ENCODE assay signal across 24 cellular contexts in the genomic region with DNA sequence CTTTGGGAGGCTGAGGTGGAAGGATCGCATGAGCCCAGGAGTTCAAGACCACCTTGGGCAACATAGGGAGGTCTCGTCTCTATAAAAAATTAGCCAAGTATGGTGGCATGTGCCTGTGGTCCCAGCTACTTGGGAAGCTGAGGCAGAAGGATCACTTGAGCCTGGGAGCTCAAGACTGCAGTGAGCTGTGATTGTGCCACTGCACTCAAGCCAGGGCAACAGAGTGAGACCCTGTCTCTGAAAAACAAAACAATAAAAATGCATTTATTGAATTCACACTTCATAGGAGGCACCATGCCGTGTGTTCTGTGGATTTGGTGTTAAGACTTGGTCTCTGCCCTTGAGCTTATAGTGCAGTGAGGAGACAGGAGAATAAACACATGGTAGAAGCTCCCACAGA. TPM values are rescaled to one million over a fixed set of nuclear protein-coding genes. Genes with fewer than 3 reads are reported as not detected.
"Had no signal": no experiment of that assay in that cellular context is flagged by ENCODE, and none has a peak within 500 bp of the region (broad histone marks: within the 10 kb centered on the region; RNA-seq: fewer than 3 reads in every experiment).

No MANE protein-coding gene starts in this region.

- DNase-seq: activated naive CD4-positive, alpha-beta T cell treated with Interleukin-2 at 50 U/mL for 16 hours; activated naive CD8-positive, alpha-beta T cell treated with anti-CD3 and anti-CD28 coated beads for 36 hours; activated T-cell treated with anti-CD3 and anti-CD28 coated beads, Interleukin-2, amount 50 U/mL, for 24 hours; cerebellar nuclear complex; endodermal cell; immature natural killer cell; left ventricle myocardium superior; mammary epithelial cell; midbrain; natural killer cell; ovary; psoas muscle; stimulated activated CD4-positive, alpha-beta T cell treated with anti-CD3 and anti-CD28 coated beads, Interleukin-12 subunit alpha, Interleukin-12 subunit beta, amount 100 ng/mL, for 4 hours; T-cell; transverse colon; uterus; WERI-Rb-1 had no signal

- H3K4me3 Mint-ChIP-seq: endodermal cell; stimulated activated memory B cell treated with anti-CD40 and anti-IgM and Interleukin-4, amounts not matched to agents 10 μg/mL and 1 μg/mL and 100 μg/mL, for 72 hours had no signal

- H3K27ac ChIP-seq: coronary artery, epithelial cell of prostate, neutrophil, ovary, psoas muscle, right atrium auricular region, transverse colon, uterus had no signal

- H3K27me3 ChIP-seq: ovary, right atrium auricular region had no signal

- H3K27ac Mint-ChIP-seq: activated naive CD8-positive, alpha-beta T cell treated with anti-CD3 and anti-CD28 coated beads for 36 hours; activated T-cell treated with anti-CD3 and anti-CD28 coated beads, Interleukin-2, amount 50 U/mL, for 24 hours; activated T-helper 2 cell treated with anti-CD3 and anti-CD28 coated beads, Interferon-gamma antibody, Interleukin-2, Interleukin-4, amounts not matched to agents 10 μg/mL and 5 μg/mL and 100 μg/mL, durations not matched to agents 14 hours and 24 hours and 36 hours; endodermal cell; immature natural killer cell; natural killer cell; stimulated activated memory B cell treated with anti-CD40 and anti-IgM and Interleukin-4, amounts not matched to agents 10 μg/mL and 1 μg/mL and 100 μg/mL, for 72 hours; T-cell; T-helper 2 cell treated with Interferon-gamma antibody and Interleukin-4, amounts not matched to agents 5 μg/mL and 100 μg/mL, for 36 hours had no signal

- H3K9me3 ChIP-seq: neutrophil, ovary, psoas muscle, right atrium auricular region, transverse colon, uterus had no signal

- H3K36me3 ChIP-seq: neutrophil, ovary, right atrium auricular region, transverse colon, uterus had no signal

- H3K36me3 Mint-ChIP-seq: activated naive CD8-positive, alpha-beta T cell treated with anti-CD3 and anti-CD28 coated beads for 36 hours; immature natural killer cell; natural killer cell; stimulated activated memory B cell treated with anti-CD40 and anti-IgM and Interleukin-4, amounts not matched to agents 10 μg/mL and 1 μg/mL and 100 μg/mL, for 72 hours; T-cell had no signal

- H3K9me3 Mint-ChIP-seq: activated naive CD8-positive, alpha-beta T cell treated with anti-CD3 and anti-CD28 coated beads for 36 hours; activated T-cell treated with anti-CD3 and anti-CD28 coated beads, Interleukin-2, amount 50 U/mL, for 24 hours; activated T-helper 2 cell treated with anti-CD3 and anti-CD28 coated beads, Interferon-gamma antibody, Interleukin-2, Interleukin-4, amounts not matched to agents 10 μg/mL and 5 μg/mL and 100 μg/mL, durations not matched to agents 14 hours and 24 hours and 36 hours; endodermal cell; immature natural killer cell; natural killer cell; stimulated activated memory B cell treated with anti-CD40 and anti-IgM and Interleukin-4, amounts not matched to agents 10 μg/mL and 1 μg/mL and 100 μg/mL, for 72 hours; T-cell; T-helper 2 cell treated with Interferon-gamma antibody and Interleukin-4, amounts not matched to agents 5 μg/mL and 100 μg/mL, for 36 hours had no signal

- ATAC-seq: left ventricle myocardium superior; natural killer cell; psoas muscle; stimulated activated memory B cell treated with anti-CD40 and anti-IgM and Interleukin-4, amounts not matched to agents 10 μg/mL and 1 μg/mL and 100 μg/mL, for 72 hours; T-cell had no signal

- H3K4me3 ChIP-seq: coronary artery, ovary, psoas muscle, right atrium auricular region, transverse colon, uterus had no signal

RNA-seq across cellular contexts. Expression of gene NTN3, which starts 6.2 kb away (rescaled TPM):
- total RNA-seq: activated naive CD8-positive, alpha-beta T cell treated with anti-CD3 and anti-CD28 coated beads for 36 hours; activated T-helper 2 cell treated with anti-CD3 and anti-CD28 coated beads, Interferon-gamma antibody, Interleukin-2, Interleukin-4, amounts not matched to agents 10 μg/mL and 5 μg/mL and 100 μg/mL, durations not matched to agents 14 hours and 24 hours and 36 hours; natural killer cell; T-cell; transverse colon had no signal
